Comparison of ENCODE assay signal across 8 cellular contexts in the genomic region with DNA sequence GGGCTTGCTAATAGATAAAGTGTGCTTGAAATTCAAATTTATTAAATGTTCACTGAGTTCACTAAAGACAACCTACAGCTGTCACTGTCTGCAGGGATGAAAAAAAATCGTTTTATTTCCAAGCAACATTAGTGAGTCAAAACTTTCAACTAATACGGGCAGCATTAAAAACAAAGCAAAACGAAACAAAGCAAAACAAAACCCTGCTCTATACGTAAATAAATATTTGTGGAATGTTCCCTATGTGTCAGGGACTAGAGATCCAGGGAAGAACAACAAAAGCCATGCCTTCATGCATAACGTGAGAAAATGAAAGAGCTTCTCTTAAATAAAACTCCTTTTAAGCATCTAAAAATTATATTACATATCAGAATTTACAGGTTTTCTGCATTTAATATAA. TPM values are rescaled to one million over a fixed set of nuclear protein-coding genes. Genes with fewer than 3 reads are reported as not detected.
DNase-seq lines count a peak whose midpoint lies in the region; ATAC-seq and TF ChIP-seq lines count a peak whose summit lies in the region.

No MANE protein-coding gene starts in this region.

- H3K4me1 ChIP-seq in adipocyte (ENCODE audit: control insufficient read depth, insufficient read depth, low read length) = peaks cover 6% of the 10 kb centered on the region
- peaks cover 0 to 4% of the 10 kb centered on the region in 2 donors for H3K4me1 ChIP-seq in left lung
- H3K4me1 ChIP-seq in tibial artery = peaks cover 0 to 11% (median 2%) of the 10 kb centered on the region in 4 donors

- H3K27me3 ChIP-seq in adipocyte (replicated peaks; ENCODE audit: control insufficient read depth, insufficient read depth, low read length) = peaks cover 5% of the 10 kb centered on the region
- peaks cover 0 to 28% of the 10 kb centered on the region in 2 donors for H3K27me3 ChIP-seq in left lung
- H3K27me3 ChIP-seq in tibial artery = no peaks in the 10 kb centered on the region

- H3K36me3 ChIP-seq in adipocyte (ENCODE audit: control insufficient read depth, insufficient read depth, low read length, severe bottlenecking) = no peaks in the 10 kb centered on the region
- H3K36me3 ChIP-seq in left lung = no peaks in the 10 kb centered on the region
- no peaks in the 10 kb centered on the region for H3K36me3 ChIP-seq in tibial artery

- peak overlapping the region; percentile 70 for H3K9ac ChIP-seq in adipocyte (ENCODE audit: low read length)

- no peak for ATAC-seq in activated T-cell treated with anti-CD3 and anti-CD28 coated beads, Interleukin-2, amount 50 U/mL, for 72 hours (replicated peaks in 1 of 2)
- ATAC-seq in left lung (no peak), GM21515 (IDR thresholded peaks at IDR 0.05; ENCODE audit: unreplicated experiment) (no peak)

- no peak for TF ChIP-seq CTCF in left lung (IDR thresholded peaks at IDR 0.05)
- TF ChIP-seq CTCF in tibial artery (IDR thresholded peaks at IDR 0.05) = no peak

- intact Hi-C loops in left lung (cut with DNase I) = no loop called here
- intact Hi-C loops in tibial artery (cut with DNase I; ENCODE audit: low total_unique reads) = no loop called here

- no peak for DNase-seq in activated T-cell treated with anti-CD3 and anti-CD28 coated beads, Interleukin-2, amount 50 U/mL, for 72 hours
- DNase-seq in activated T-cell treated with anti-CD3 and anti-CD28 coated beads, Interleukin-2, amount 50 U/mL, for 1 hour = no peak
- DNase-seq in adipocyte (ENCODE audit: low read depth) (peak; percentile 44), left lung (no peak), tibial artery (no peak), NCI-H2227 treated with DMSO at 0.1 percent for 48 hours (lab: John Stamatoyannopoulos, UW) (no peak), inferior parietal cortex (ENCODE audit: extremely low spot score) (no peak)

- H3K4me3 ChIP-seq in adipocyte (ENCODE audit: low read length) (peak overlapping the region; percentile 87), left lung (peak overlapping the region; percentile 33 to 37), tibial artery (peak overlapping the region; percentile 53 to 59)

- no peaks in the 10 kb centered on the region for H3K9me3 ChIP-seq in adipocyte (ENCODE audit: control insufficient read depth, low read length)
- H3K9me3 ChIP-seq in left lung = no peaks in the 10 kb centered on the region
- no peaks in the 10 kb centered on the region for H3K9me3 ChIP-seq in tibial artery

- peak overlapping the region; percentile 67 to 69 for H3K4me3 Mint-ChIP-seq in activated T-cell treated with anti-CD3 and anti-CD28 coated beads, Interleukin-2, amount 50 U/mL, for 72 hours

- H3K27ac Mint-ChIP-seq in activated T-cell treated with anti-CD3 and anti-CD28 coated beads, Interleukin-2, amount 50 U/mL, for 72 hours = no peak overlapping the region

- H3K27ac ChIP-seq in left lung (no peak overlapping the region), tibial artery (peak overlapping the region in 1 of 2 donors; percentile 17)

- H3K4me1 Mint-ChIP-seq in activated T-cell treated with anti-CD3 and anti-CD28 coated beads, Interleukin-2, amount 50 U/mL, for 72 hours (ENCODE audit: low read depth) = no peaks in the 10 kb centered on the region

- no peaks in the 10 kb centered on the region for H3K36me3 Mint-ChIP-seq in activated T-cell treated with anti-CD3 and anti-CD28 coated beads, Interleukin-2, amount 50 U/mL, for 72 hours (ENCODE audit: insufficient read depth in 2 of 2)

- no peaks in the 10 kb centered on the region for H3K9me3 Mint-ChIP-seq in activated T-cell treated with anti-CD3 and anti-CD28 coated beads, Interleukin-2, amount 50 U/mL, for 72 hours

- peaks cover 53% of the 10 kb centered on the region for H3K27me3 Mint-ChIP-seq in activated T-cell treated with anti-CD3 and anti-CD28 coated beads, Interleukin-2, amount 50 U/mL, for 72 hours (ENCODE audit: low read depth)

RNA-seq across cellular contexts. Expression of a gene that starts 0.6 kb away (rescaled TPM):
- not detected for total RNA-seq in activated T-cell treated with anti-CD3 and anti-CD28 coated beads, Interleukin-2, amount 50 U/mL, for 72 hours
- 1 to 10 TPM; 1.3 to 1.8 TPM for total RNA-seq in left lung

RNA-seq across cellular contexts. Expression of a gene that starts 49.3 kb away (rescaled TPM):
- total RNA-seq in activated T-cell treated with anti-CD3 and anti-CD28 coated beads, Interleukin-2, amount 50 U/mL, for 72 hours = not detected
- not detected for total RNA-seq in left lung

Comparison
In these comparisons a context has a peak if more than half of its experiments do, and no peak if none do; other contexts are left out.
1. H3K4me3 ChIP-seq: peak in every context shown above with its lines; median percentile 87 in adipocyte; 56 in tibial artery; 35 in left lung.